Comparison of ENCODE assay signal across 8 cellular contexts in genomic region chr1:210328746-210329488, GRCh38. TPM values are rescaled to one million over a fixed set of nuclear protein-coding genes. Genes with fewer than 3 reads are reported as not detected.
DNase-seq lines count a peak whose midpoint lies in the region; ATAC-seq, FAIRE-seq and TF ChIP-seq lines count a peak whose summit lies in the region.

Gene HHAT, plus strand, starts transcription at chr1:210328902. Its CDS starts 20,074 bp downstream, at chr1:210348976.

- DNase-seq in GF-D8 (lab: John Stamatoyannopoulos, UW) (peak; percentile 15), H4 (ENCODE audit: low spot score) (peak; percentile 72), adrenal gland (peak; percentile 76 to 91 (median 83)), heart right ventricle (peak; percentile 87 to 89), pons (ENCODE audit: low spot score) (peak; percentile 68), urothelium cell line (ENCODE audit: low spot score) (peak; percentile 92)

- TF ChIP-seq CTCF in LNCAP (IDR thresholded peaks at IDR 0.05) (peak; percentile 17; the same call in 1 of the 2 replicates), adrenal gland (IDR thresholded peaks at IDR 0.05) (peak in 2 of 6 experiments; percentile 8), heart right ventricle (IDR thresholded peaks at IDR 0.05) (peak in 6 of 9 donors; percentile 5 to 47 (median 20))

- H3K9me3 ChIP-seq in adrenal gland (replicated peaks in 1 of 3) (no peaks in the 10 kb centered on the region), heart right ventricle (peaks cover 0 to 19% (median 9%) of the 10 kb centered on the region in 11 donors)

- H3K4me1 ChIP-seq in adrenal gland (replicated peaks in 1 of 2) (peaks cover 14 to 20% of the 10 kb centered on the region in 2 donors), heart right ventricle (peaks cover 5 to 32% (median 14%) of the 10 kb centered on the region in 9 donors)

- H3K4me3 ChIP-seq in adrenal gland (peak within 1 kb of the TSS; percentile 13 to 69 (median 48)), heart right ventricle (peak within 1 kb of the TSS; percentile 53 to 88 (median 72))

- 0 to 1% (median 0%) methylated on average over 6 to 88 of the region's 88 CpGs for WGBS in adrenal gland, 4 donors
- 0% methylated on average over 87 to 88 of the region's 88 CpGs for WGBS in heart right ventricle, 2 donors

- H3K27ac ChIP-seq in adrenal gland (peak within 1 kb of the TSS in 4 of 5 donors; percentile 81 to 95 (median 90)), heart right ventricle (peak within 1 kb of the TSS; percentile 84 to 98 (median 95))

- intact Hi-C loops in adrenal gland (cut with DNase I): no loop called here
- intact Hi-C loops in heart right ventricle (cut with DNase I): no loop called here

- peak; percentile 96 for ATAC-seq in SK-N-SH treated with all-trans-retinoic acid at 6 μM for 48 hours
- peak; percentile 94 to 97 (median 95) for ATAC-seq in heart right ventricle

- H3K27me3 ChIP-seq in adrenal gland (no peaks in the 10 kb centered on the region), heart right ventricle (no peaks in the 10 kb centered on the region)

- peak; percentile 19 to 64 for TF ChIP-seq POLR2A in adrenal gland (IDR thresholded peaks at IDR 0.05)

- FAIRE-seq in urothelium cell line (lab: Jason Lieb, UNC): no peak

- H3K36me3 ChIP-seq in adrenal gland (replicated peaks in 1 of 2) (no peaks in the 10 kb centered on the region), heart right ventricle (no peaks in the 10 kb centered on the region)

TF ChIP-seq in SK-N-SH treated with all-trans-retinoic acid at 6 μM for 48 hours, 23 proteins besides CTCF, POLR2A, EP300 and RAD21 (continues in another document):
- TF ChIP-seq ZNF8 (CRISPR knock-in tag; IDR thresholded peaks at IDR 0.05) (no peak), TCF4 (CRISPR knock-in tag; IDR thresholded peaks at IDR 0.05; ENCODE audit: borderline replicate concordance) (no peak), OSR1 (CRISPR knock-in tag; IDR thresholded peaks at IDR 0.05) (no peak), TOX (CRISPR knock-in tag; IDR thresholded peaks at IDR 0.05; ENCODE audit: borderline replicate concordance) (no peak), RARB (CRISPR knock-in tag; IDR thresholded peaks at IDR 0.05) (no peak), ISL1 (CRISPR knock-in tag; IDR thresholded peaks at IDR 0.05) (no peak), SNAI2 (CRISPR knock-in tag; IDR thresholded peaks at IDR 0.05) (no peak), POU6F1 (CRISPR knock-in tag; IDR thresholded peaks at IDR 0.05; ENCODE audit: borderline replicate concordance, low read depth) (no peak), ZFP3 (CRISPR knock-in tag; IDR thresholded peaks at IDR 0.05) (peak; percentile 62; the same call in 1 of the 2 replicates), ZNF70 (CRISPR knock-in tag; IDR thresholded peaks at IDR 0.05) (0 out of 2 replicates have a peak, but pooled peaks have one; percentile 15), ZFP30 (CRISPR knock-in tag; IDR thresholded peaks at IDR 0.05) (no peak), ZC3H10 (CRISPR knock-in tag; IDR thresholded peaks at IDR 0.05) (peak; percentile 8), BACH2 (CRISPR knock-in tag; IDR thresholded peaks at IDR 0.05; ENCODE audit: borderline replicate concordance) (no peak), ARNTL (CRISPR knock-in tag; IDR thresholded peaks at IDR 0.05; ENCODE audit: borderline replicate concordance, low read depth) (no peak), CSDC2 (CRISPR knock-in tag; IDR thresholded peaks at IDR 0.05) (0 out of 2 replicates have a peak, but pooled peaks have one; percentile 83), TSHZ2 (CRISPR knock-in tag; IDR thresholded peaks at IDR 0.05) (peak; percentile 68; the same call in 1 of the 2 replicates), CREB5 (CRISPR knock-in tag; IDR thresholded peaks at IDR 0.05; ENCODE audit: low read depth) (no peak), PPARA (CRISPR knock-in tag; IDR thresholded peaks at IDR 0.05; ENCODE audit: borderline replicate concordance) (no peak), ZNF565 (CRISPR knock-in tag; conservative IDR thresholded peaks at IDR 0.05; ENCODE audit: low read depth) (no peak), ESRRG (CRISPR knock-in tag; IDR thresholded peaks at IDR 0.05) (no peak), GLIS3 (CRISPR knock-in tag; IDR thresholded peaks at IDR 0.05) (no peak)
- TF ChIP-seq, protein P1, sequence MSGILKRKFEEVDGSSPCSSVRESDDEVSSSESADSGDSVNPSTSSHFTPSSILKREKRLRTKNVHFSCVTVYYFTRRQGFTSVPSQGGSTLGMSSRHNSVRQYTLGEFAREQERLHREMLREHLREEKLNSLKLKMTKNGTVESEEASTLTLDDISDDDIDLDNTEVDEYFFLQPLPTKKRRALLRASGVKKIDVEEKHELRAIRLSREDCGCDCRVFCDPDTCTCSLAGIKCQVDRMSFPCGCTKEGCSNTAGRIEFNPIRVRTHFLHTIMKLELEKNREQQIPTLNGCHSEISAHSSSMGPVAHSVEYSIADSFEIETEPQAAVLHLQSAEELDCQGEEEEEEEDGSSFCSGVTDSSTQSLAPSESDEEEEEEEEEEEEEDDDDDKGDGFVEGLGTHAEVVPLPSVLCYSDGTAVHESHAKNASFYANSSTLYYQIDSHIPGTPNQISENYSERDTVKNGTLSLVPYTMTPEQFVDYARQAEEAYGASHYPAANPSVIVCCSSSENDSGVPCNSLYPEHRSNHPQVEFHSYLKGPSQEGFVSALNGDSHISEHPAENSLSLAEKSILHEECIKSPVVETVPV (CRISPR knock-in tag; IDR thresholded peaks at IDR 0.05): no peak

RNA-seq across cellular contexts. Expression of gene HHAT, which starts in this region (rescaled TPM):
- total RNA-seq in H4 (2014; rRNA removed; shearing (Covaris generic)): 3.3 and 4.0 TPM in 2 replicates
- total RNA-seq in adrenal gland (10 to 100 TPM in 6 of 8 donors, 1 to 10 TPM in 2; 5.9 to 26.7 (median 17.2) TPM), heart right ventricle (1 to 10 TPM in 9 of 10 donors, under 1 TPM in 1; 0.95 to 4.3 (median 2.6) TPM)
- polyA plus RNA-seq in adrenal gland (1 to 10 TPM; 3.5 to 4.7 (median 3.7) TPM), heart right ventricle (1 to 10 TPM in 1 of 2 donors, under 1 TPM in 1; 0.81 to 1.2 TPM)

Comparison
In these comparisons a context has a peak if more than half of its experiments do, and no peak if none do; other contexts are left out.
1. Peak in every context shown above with its lines: DNase-seq, ATAC-seq, H3K4me3 ChIP-seq and H3K27ac ChIP-seq.
2. DNase-seq: peak in every context shown above with its lines; median percentile 92 in urothelium cell line; 88 in heart right ventricle; 83 in adrenal gland; 72 in H4; 68 in pons; 15 in GF-D8.